31 cellular contexts compared by ENCODE assay signal in genomic region chr1:26520339-26520738, GRCh38.
"Had no signal": no experiment of that assay in that cellular context is flagged by ENCODE, and none has a peak within 500 bp of the region (broad histone marks: within the 10 kb centered on the region; RNA-seq: fewer than 3 reads in every experiment).

No MANE protein-coding gene starts in this region.

- H3K4me3 ChIP-seq: coronary artery, esophagus muscularis mucosa, heart right ventricle, mucosa of descending colon, smooth muscle cell, testis, tibial nerve, upper lobe of left lung had no signal

- ATAC-seq: foreskin keratinocyte; heart right ventricle; left ventricle myocardium superior; mucosa of descending colon; natural killer cell treated with Interleukin-12 subunit alpha and Interleukin-12 subunit beta and Interleukin-15 and Interleukin-18, amount 100 ng/mL, for 72 hours; sciatic nerve; stimulated activated effector memory CD8-positive, alpha-beta T cell treated with anti-CD3 and anti-CD28 coated beads, Interleukin-12 subunit alpha, Interleukin-12 subunit beta, amount 100 ng/mL, for 72 hours; stimulated activated naive CD8-positive, alpha-beta T cell treated with anti-CD3 and anti-CD28 coated beads, Interleukin-15, Interleukin-2, amounts not matched to agents 100 U/mL and 50 U/mL, for 24 hours had no signal

- H3K4me3 Mint-ChIP-seq: immature natural killer cell; mesothelial cell of epicardium; naive B cell; natural killer cell treated with Interleukin-12 subunit alpha and Interleukin-12 subunit beta and Interleukin-15 and Interleukin-18, amount 100 ng/mL, for 72 hours; neural crest cell; stimulated activated effector memory CD8-positive, alpha-beta T cell treated with anti-CD3 and anti-CD28 coated beads, Interleukin-12 subunit alpha, Interleukin-12 subunit beta, amount 100 ng/mL, for 72 hours had no signal

- H2AFZ ChIP-seq: parathyroid adenoma had no signal

- H3K36me3 Mint-ChIP-seq: immature natural killer cell; mesothelial cell of epicardium; naive B cell; natural killer cell treated with Interleukin-12 subunit alpha and Interleukin-12 subunit beta and Interleukin-15 and Interleukin-18, amount 100 ng/mL, for 72 hours; stimulated activated effector memory CD8-positive, alpha-beta T cell treated with anti-CD3 and anti-CD28 coated beads, Interleukin-12 subunit alpha, Interleukin-12 subunit beta, amount 100 ng/mL, for 72 hours had no signal

- H3K9me3 ChIP-seq: esophagus muscularis mucosa, heart right ventricle, mucosa of descending colon, testis, tibial nerve, upper lobe of left lung had no signal

- H3K9me3 Mint-ChIP-seq: immature natural killer cell; mesothelial cell of epicardium; naive B cell; natural killer cell treated with Interleukin-12 subunit alpha and Interleukin-12 subunit beta and Interleukin-15 and Interleukin-18, amount 100 ng/mL, for 72 hours; neural crest cell; stimulated activated effector memory CD8-positive, alpha-beta T cell treated with anti-CD3 and anti-CD28 coated beads, Interleukin-12 subunit alpha, Interleukin-12 subunit beta, amount 100 ng/mL, for 72 hours had no signal

- H3K4me2 ChIP-seq: smooth muscle cell had no signal

- FAIRE-seq: endothelial cell of umbilical vein, urothelium cell line had no signal

- H3K4me1 Mint-ChIP-seq: mesothelial cell of epicardium, naive B cell, neural crest cell had no signal

- H3K27me3 ChIP-seq: foreskin keratinocyte, testis, upper lobe of left lung had no signal

- H3K27ac ChIP-seq: coronary artery, esophagus muscularis mucosa, foreskin keratinocyte, parathyroid adenoma, testis, tibial nerve had no signal

- H3K9ac ChIP-seq: parathyroid adenoma had no signal

- H3K4me1 ChIP-seq: esophagus muscularis mucosa, heart right ventricle, parathyroid adenoma, testis, tibial nerve had no signal

- H3K27ac Mint-ChIP-seq: immature natural killer cell; mesothelial cell of epicardium; natural killer cell treated with Interleukin-12 subunit alpha and Interleukin-12 subunit beta and Interleukin-15 and Interleukin-18, amount 100 ng/mL, for 72 hours; progenitor cell of endocrine pancreas; stimulated activated effector memory CD8-positive, alpha-beta T cell treated with anti-CD3 and anti-CD28 coated beads, Interleukin-12 subunit alpha, Interleukin-12 subunit beta, amount 100 ng/mL, for 72 hours had no signal

- H3K36me3 ChIP-seq: esophagus muscularis mucosa, heart right ventricle, tibial nerve, upper lobe of left lung had no signal

- DNase-seq: dermis blood vessel endothelial cell; effector memory CD4-positive, alpha-beta T cell; foreskin keratinocyte; glutamatergic neuron; heart right ventricle; hypothalamus; immature natural killer cell; islet precursor cell; left ventricle myocardium superior; mesenchymal stem cell; mucosa of descending colon; naive B cell; stimulated activated CD4-positive, alpha-beta T cell treated with anti-CD3 and anti-CD28 coated beads, Interleukin-2, amount 100 ng/mL, for 24 hours; stimulated activated CD4-positive, alpha-beta T cell treated with anti-CD3 and anti-CD28 coated beads, Interleukin-4, amount 100 ng/mL, for 24 hours; stimulated activated naive CD8-positive, alpha-beta T cell treated with anti-CD3 and anti-CD28 coated beads, Interleukin-15, Interleukin-2, amounts not matched to agents 100 U/mL and 50 U/mL, for 24 hours; substantia nigra; testis; upper lobe of left lung had no signal

- H3K79me2 ChIP-seq: parathyroid adenoma had no signal
